13 cellular contexts compared by ENCODE assay signal in genomic region chr4:65071532-65071931, GRCh38.
"Had no signal": no experiment of that assay in that cellular context is flagged by ENCODE, and none has a peak within 500 bp of the region (broad histone marks: within the 10 kb centered on the region; RNA-seq: fewer than 3 reads in every experiment).

No MANE protein-coding gene starts in this region.

- H3K27me3 ChIP-seq: adrenal gland, heart left ventricle, right lobe of liver, tibial nerve, vagina had no signal

- H3K27ac ChIP-seq: adrenal gland, heart left ventricle, right lobe of liver, tibial nerve, vagina had no signal

- H3K36me3 ChIP-seq: adrenal gland, heart left ventricle, right lobe of liver, tibial nerve, vagina had no signal

- H3K4me3 ChIP-seq: adrenal gland, heart left ventricle, right lobe of liver, tibial nerve, vagina had no signal

- DNase-seq: activated B cell treated with CpG ODN at 0.5 μM for 24 hours; activated CD4-positive, alpha-beta T cell treated with anti-CD3 and anti-CD28 coated beads, Interleukin-2, amount 50 U/mL, for 1 hour; activated naive CD4-positive, alpha-beta T cell treated with anti-CD3 and anti-CD28 coated beads, Interleukin-2, amount 50 U/mL, for 16 hours; adrenal gland; dermis blood vessel endothelial cell; heart left ventricle; nucleus accumbens; right lobe of liver; stimulated activated CD4-positive, alpha-beta T cell treated with anti-CD3 and anti-CD28 coated beads, Interleukin-1b, Interleukin-23, amount 100 ng/mL, for 48 hours had no signal

- H3K4me1 ChIP-seq: adrenal gland, heart left ventricle, right lobe of liver, tibial nerve, vagina had no signal

- ATAC-seq: heart left ventricle; natural killer cell treated with Interleukin-12 subunit alpha and Interleukin-12 subunit beta and Interleukin-15 and Interleukin-18, amount 100 ng/mL, for 72 hours; right lobe of liver; stimulated activated memory B cell treated with anti-CD40 and anti-IgM and Interleukin-4, amounts not matched to agents 10 μg/mL and 1 μg/mL and 100 μg/mL, for 72 hours had no signal

- H3K9me3 ChIP-seq: adrenal gland, right lobe of liver, tibial nerve, vagina had no signal
